8 cellular contexts compared by ENCODE assay signal in genomic region chr20:12925214-12925755, GRCh38.
DNase-seq lines count a peak whose midpoint lies in the region; ATAC-seq and TF ChIP-seq lines count a peak whose summit lies in the region.

No MANE protein-coding gene starts in this region.

- no peak overlapping the region for H3K27ac ChIP-seq in lower lobe of right lung

- H3K9me3 ChIP-seq in lower lobe of right lung: no peaks in the 10 kb centered on the region

- H3K4me1 ChIP-seq in lower lobe of right lung: no peaks in the 10 kb centered on the region

- intact Hi-C loops in lower lobe of right lung (cut with DNase I): no loop called here

- H3K27me3 ChIP-seq in lower lobe of right lung (ENCODE audit: low read depth): peaks cover 8% of the 10 kb centered on the region

- no peaks in the 10 kb centered on the region for H3K36me3 ChIP-seq in lower lobe of right lung

- DNase-seq in AML-193 (lab: John Stamatoyannopoulos, UW) (peak; percentile 68 to 73), MV-4-11 (lab: John Stamatoyannopoulos, UW) (peak; percentile 91), SIG-M5 treated with dmso at 0.1 percent for 504 hours (lab: John Stamatoyannopoulos, UW; ENCODE audit: unreplicated experiment) (peak; percentile 91), dermis microvascular lymphatic vessel endothelial cell (ENCODE audit: low read depth in 2 of 2) (peak; percentile 50 to 83), lower lobe of right lung (no peak), superior temporal gyrus (ENCODE audit: extremely low spot score) (peak; percentile 88)

- peak; percentile 96 for ATAC-seq in GM18498 (IDR thresholded peaks at IDR 0.05; ENCODE audit: unreplicated experiment)
- ATAC-seq in HG02678 (IDR thresholded peaks at IDR 0.05; ENCODE audit: unreplicated experiment): peak; percentile 95
- ATAC-seq in lower lobe of right lung: peak; percentile 84 to 86

- TF ChIP-seq CTCF in lower lobe of right lung (IDR thresholded peaks at IDR 0.05): peak; percentile 71

- H3K4me3 ChIP-seq in lower lobe of right lung: no peak overlapping the region
